In the genomic region with DNA sequence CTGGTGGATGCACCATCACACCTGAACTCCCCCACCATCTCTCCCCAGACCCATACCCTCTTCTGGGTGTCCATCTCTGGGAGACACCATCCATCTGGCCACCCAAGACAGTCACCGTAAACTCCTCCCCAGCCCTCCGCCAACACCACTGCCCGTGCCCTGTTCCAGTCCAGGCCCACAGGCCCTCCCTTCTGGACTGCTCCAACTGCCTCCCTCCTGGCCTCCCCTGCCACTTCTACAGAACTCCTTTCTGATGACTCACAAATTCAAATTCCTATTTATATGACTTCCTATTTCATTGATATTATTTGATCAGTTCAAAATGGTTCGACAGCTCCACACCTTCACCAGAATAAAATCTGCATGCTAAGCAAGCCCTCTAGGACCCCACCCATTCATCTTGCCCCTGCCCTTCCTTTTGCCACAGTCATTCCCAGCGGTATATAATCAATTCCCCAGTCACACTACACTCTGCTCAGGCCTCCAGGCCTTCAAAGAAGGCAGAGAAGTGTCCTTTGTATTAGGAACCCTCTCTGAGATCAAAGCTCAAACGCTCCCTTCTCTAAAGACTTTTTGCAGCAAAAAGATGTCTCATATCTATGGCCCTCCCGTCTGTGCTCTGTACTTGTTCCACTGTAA, we compare ENCODE assay signal across 8 cellular contexts. TPM values are rescaled to one million over a fixed set of nuclear protein-coding genes. Genes with fewer than 3 reads are reported as not detected.
DNase-seq lines count a peak whose midpoint lies in the region; ATAC-seq lines count a peak whose summit lies in the region.

No MANE protein-coding gene starts in this region.

- peak overlapping the region in 16 of 21 experiments; percentile 9 to 90 (median 58) for H3K27ac ChIP-seq in skin epidermis
- H3K27ac ChIP-seq in SJCRH30 = no peak overlapping the region

- peaks cover 3% of the 10 kb centered on the region; the same call in 1 of the 2 replicates for H3K36me3 ChIP-seq in SJCRH30

- no peaks in the 10 kb centered on the region for H3K9me3 ChIP-seq in SJCRH30 (replicated peaks)

- no peaks in the 10 kb centered on the region for H3K27me3 ChIP-seq in SJCRH30

- peak; percentile 6 for ATAC-seq in GM21381 (IDR thresholded peaks at IDR 0.05; ENCODE audit: unreplicated experiment)
- no peak for ATAC-seq in GM19463 (IDR thresholded peaks at IDR 0.05; ENCODE audit: unreplicated experiment)

- peak; percentile 35 for DNase-seq in T1000 (lab: John Stamatoyannopoulos, UW)
- peak; percentile 53 for DNase-seq in glomerular visceral epithelial cell (ENCODE audit: extremely low spot score)
- DNase-seq in SJCRH30 = no peak
- no peak for DNase-seq in NCI-H446 (lab: John Stamatoyannopoulos, UW)
- DNase-seq in activated CD4-positive, alpha-beta T cell treated with anti-CD3 and anti-CD28 coated beads, Interleukin-2, amount 50 U/mL, for 48 hours = no peak

- peaks cover 70% of the 10 kb centered on the region for H3K4me1 ChIP-seq in SJCRH30

- H3K4me3 ChIP-seq in skin epidermis (no peak overlapping the region), SJCRH30 (no peak overlapping the region)

RNA-seq across cellular contexts. Expression of a gene that starts 29.1 kb away (rescaled TPM):
- total RNA-seq in SJCRH30 (2014; rRNA removed; shearing (Covaris generic)) = 151 TPM in 2 replicates

Comparison
In these comparisons a context has a peak if more than half of its experiments do, and no peak if none do; other contexts are left out.
1. DNase-seq: peak in T1000 (single experiment) and glomerular visceral epithelial cell (single experiment); none in SJCRH30 (0 of 2), NCI-H446 (0 of 2) and activated CD4-positive, alpha-beta T cell treated with anti-CD3 and anti-CD28 coated beads, Interleukin-2, amount 50 U/mL, for 48 hours (0 of 2).